Comparison of ENCODE assay signal across 21 cellular contexts in genomic region chr7:34135924-34136323, GRCh38.
"Had no signal": no experiment of that assay in that cellular context is flagged by ENCODE, and none has a peak within 500 bp of the region (broad histone marks: within the 10 kb centered on the region; RNA-seq: fewer than 3 reads in every experiment).

No MANE protein-coding gene starts in this region.

- H3K4me3 ChIP-seq: ascending aorta, cardiac muscle cell, colonic mucosa, gastroesophageal sphincter, heart left ventricle, neural progenitor cell, smooth muscle cell, suprapubic skin had no signal

- H3K4me1 ChIP-seq: ascending aorta, colonic mucosa, heart left ventricle, suprapubic skin had no signal

- ATAC-seq: activated naive CD8-positive, alpha-beta T cell treated with anti-CD3 and anti-CD28 coated beads, Interleukin-2, amount 50 U/mL, for 24 hours; gastroesophageal sphincter; heart left ventricle; naive thymus-derived CD4-positive, alpha-beta T cell; sciatic nerve; stimulated activated naive CD8-positive, alpha-beta T cell treated with anti-CD3 and anti-CD28 coated beads, Interleukin-15, amount 100 ng/mL, for 72 hours had no signal

- H3K36me3 ChIP-seq: ascending aorta, cardiac muscle cell, colonic mucosa, gastroesophageal sphincter, heart left ventricle, neural progenitor cell, suprapubic skin had no signal

- H3K4me1 Mint-ChIP-seq: activated naive CD4-positive, alpha-beta T cell treated with anti-CD3 and anti-CD28 coated beads, Interleukin-2, amount 10 ng/mL, durations not matched to agents 7 days and 5 days; activated naive CD8-positive, alpha-beta T cell treated with anti-CD3 and anti-CD28 coated beads, Interleukin-2, amount 50 U/mL, for 24 hours; naive thymus-derived CD4-positive, alpha-beta T cell; stimulated activated naive CD8-positive, alpha-beta T cell treated with anti-CD3 and anti-CD28 coated beads, Interleukin-15, amount 100 ng/mL, for 72 hours had no signal

- H3K4me3 Mint-ChIP-seq: activated naive CD4-positive, alpha-beta T cell treated with anti-CD3 and anti-CD28 coated beads, Interleukin-2, amount 10 ng/mL, durations not matched to agents 7 days and 5 days; activated naive CD8-positive, alpha-beta T cell treated with anti-CD3 and anti-CD28 coated beads, Interleukin-2, amount 50 U/mL, for 24 hours; naive thymus-derived CD4-positive, alpha-beta T cell; neural progenitor cell; stimulated activated naive CD8-positive, alpha-beta T cell treated with anti-CD3 and anti-CD28 coated beads, Interleukin-15, amount 100 ng/mL, for 72 hours had no signal

- H3K27ac ChIP-seq: ascending aorta, colonic mucosa, gastroesophageal sphincter, heart left ventricle, neural progenitor cell, suprapubic skin had no signal

- H3K9ac ChIP-seq: neural progenitor cell had no signal

- H3K9me3 Mint-ChIP-seq: activated naive CD8-positive, alpha-beta T cell treated with anti-CD3 and anti-CD28 coated beads, Interleukin-2, amount 50 U/mL, for 24 hours; neural progenitor cell had no signal

- H3K27ac Mint-ChIP-seq: activated naive CD4-positive, alpha-beta T cell treated with anti-CD3 and anti-CD28 coated beads, Interleukin-2, amount 10 ng/mL, durations not matched to agents 7 days and 5 days; activated naive CD8-positive, alpha-beta T cell treated with anti-CD3 and anti-CD28 coated beads, Interleukin-2, amount 50 U/mL, for 24 hours; naive thymus-derived CD4-positive, alpha-beta T cell; neural progenitor cell; stimulated activated naive CD8-positive, alpha-beta T cell treated with anti-CD3 and anti-CD28 coated beads, Interleukin-15, amount 100 ng/mL, for 72 hours had no signal

- H3K27me3 Mint-ChIP-seq: activated naive CD4-positive, alpha-beta T cell treated with anti-CD3 and anti-CD28 coated beads, Interleukin-2, amount 10 ng/mL, durations not matched to agents 7 days and 5 days; activated naive CD8-positive, alpha-beta T cell treated with anti-CD3 and anti-CD28 coated beads, Interleukin-2, amount 50 U/mL, for 24 hours; stimulated activated naive CD8-positive, alpha-beta T cell treated with anti-CD3 and anti-CD28 coated beads, Interleukin-15, amount 100 ng/mL, for 72 hours had no signal

- H3K36me3 Mint-ChIP-seq: activated naive CD4-positive, alpha-beta T cell treated with anti-CD3 and anti-CD28 coated beads, Interleukin-2, amount 10 ng/mL, durations not matched to agents 7 days and 5 days; naive thymus-derived CD4-positive, alpha-beta T cell; neural progenitor cell had no signal

- H3K9me3 ChIP-seq: ascending aorta, colonic mucosa, gastroesophageal sphincter, heart left ventricle, suprapubic skin had no signal

- H3K4me2 ChIP-seq: neural progenitor cell, smooth muscle cell had no signal

- H3K27me3 ChIP-seq: ascending aorta, cardiac muscle cell, colonic mucosa, gastroesophageal sphincter, heart left ventricle, neural progenitor cell, suprapubic skin had no signal

- DNase-seq: activated CD4-positive, alpha-beta T cell treated with anti-CD3 and anti-CD28 coated beads, Interleukin-2, amount 50 U/mL, for 1 hour; activated CD4-positive, CD25-positive, alpha-beta regulatory T cell treated with anti-CD3 and anti-CD28 coated beads, Interleukin-2, amount 50 U/mL, for 72 hours; activated CD8-positive, alpha-beta memory T cell treated with anti-CD3 and anti-CD28 coated beads, Interleukin-2, amount 50 U/mL, for 4 hours; activated effector memory CD4-positive, alpha-beta T cell treated with Interleukin-2 at 50 U/mL for 16 hours; activated naive CD4-positive, alpha-beta T cell treated with anti-CD3 and anti-CD28 coated beads, Interleukin-2, amount 10 ng/mL, durations not matched to agents 7 days and 5 days; activated naive CD8-positive, alpha-beta T cell treated with anti-CD3 and anti-CD28 coated beads, Interleukin-2, amount 50 U/mL, for 24 hours; activated T-cell treated with anti-CD3 and anti-CD28 coated beads, Interleukin-2, amount 50 U/mL, for 48 hours; colonic mucosa; heart left ventricle; mesendoderm; naive thymus-derived CD4-positive, alpha-beta T cell; stimulated activated CD4-positive, alpha-beta T cell treated with anti-CD3 and anti-CD28 coated beads, Interleukin-4, amount 100 ng/mL, for 1 hour; stimulated activated naive CD8-positive, alpha-beta T cell treated with anti-CD3 and anti-CD28 coated beads, Interleukin-15, amount 100 ng/mL, for 72 hours; trophoblast cell had no signal
